34 cellular contexts compared by ENCODE assay signal in the genomic region with DNA sequence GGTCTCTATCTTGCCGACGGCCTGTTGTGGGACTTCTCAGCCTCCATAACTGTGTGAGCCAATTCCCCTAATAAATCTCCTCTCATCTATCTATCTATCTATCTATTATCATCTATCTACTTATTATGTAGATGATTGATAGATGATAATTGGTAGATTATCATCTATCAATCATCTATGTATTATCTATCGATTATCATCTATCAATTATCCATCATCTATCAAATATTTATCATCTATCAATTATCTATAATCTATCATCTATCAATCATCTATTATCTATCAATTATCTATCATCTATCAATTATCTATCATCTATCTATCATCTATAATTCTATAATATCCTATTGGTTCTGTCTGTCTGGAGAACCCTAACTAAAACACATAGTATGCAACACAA. TPM values are rescaled to one million over a fixed set of nuclear protein-coding genes. Genes with fewer than 3 reads are reported as not detected.
"Had no signal": no experiment of that assay in that cellular context is flagged by ENCODE, and none has a peak within 500 bp of the region (broad histone marks: within the 10 kb centered on the region; RNA-seq: fewer than 3 reads in every experiment).

No MANE protein-coding gene starts in this region.

- H3K27me3 ChIP-seq: adrenal gland, ascending aorta, body of pancreas, brain microvascular endothelial cell, breast epithelium, cardiac muscle cell had no signal

- FAIRE-seq: bronchial epithelial cell had no signal

- DNase-seq: activated effector memory CD4-positive, alpha-beta T cell treated with anti-CD3 and anti-CD28 coated beads, Interleukin-2, amount 50 U/mL, for 16 hours; activated effector memory CD4-positive, alpha-beta T cell treated with Interleukin-2 at 50 U/mL for 16 hours; activated gamma-delta T cell; activated gamma-delta T cell treated with Interleukin-2 at 50 U/mL for 16 hours; activated naive CD4-positive, alpha-beta T cell; activated naive CD4-positive, alpha-beta T cell treated with anti-CD3 and anti-CD28 coated beads for 36 hours; activated naive CD4-positive, alpha-beta T cell treated with anti-CD3 and anti-CD28 coated beads, Interleukin-2, amount 10 ng/mL, durations not matched to agents 7 days and 5 days; activated naive CD4-positive, alpha-beta T cell treated with anti-CD3 and anti-CD28 coated beads, Interleukin-2, amount 50 U/mL, for 16 hours; activated naive CD4-positive, alpha-beta T cell treated with Interleukin-2 at 50 U/mL for 16 hours; activated naive CD8-positive, alpha-beta T cell treated with anti-CD3 and anti-CD28 coated beads for 36 hours; activated naive CD8-positive, alpha-beta T cell treated with anti-CD3 and anti-CD28 coated beads, Interleukin-2, amount 10 ng/mL, durations not matched to agents 7 days and 5 days; activated naive CD8-positive, alpha-beta T cell treated with anti-CD3 and anti-CD28 coated beads, Interleukin-2, amount 50 U/mL, for 24 hours; activated T-cell treated with anti-CD3 and anti-CD28 coated beads, Interleukin-2, amount 50 U/mL, for 1 hour; activated T-cell treated with anti-CD3 and anti-CD28 coated beads, Interleukin-2, amount 50 U/mL, for 24 hours; activated T-cell treated with anti-CD3 and anti-CD28 coated beads, Interleukin-2, amount 50 U/mL, for 4 hours; activated T-cell treated with anti-CD3 and anti-CD28 coated beads, Interleukin-2, amount 50 U/mL, for 48 hours; activated T-cell treated with anti-CD3 and anti-CD28 coated beads, Interleukin-2, amount 50 U/mL, for 72 hours; adrenal gland; amniotic stem cell; amygdala; anterior cingulate cortex; aorta; body of pancreas; brain microvascular endothelial cell; caudate nucleus; central memory CD4-positive, alpha-beta T cell; cerebellar nuclear complex had no signal

- H3K36me3 ChIP-seq: adrenal gland, ascending aorta, brain microvascular endothelial cell, breast epithelium, cardiac muscle cell had no signal

- H3K4me3 ChIP-seq: adrenal gland, ascending aorta, body of pancreas, breast epithelium, cardiac muscle cell had no signal

- H3K9me3 ChIP-seq: adrenal gland, ascending aorta, body of pancreas had no signal

- H3K4me1 ChIP-seq: adrenal gland, ascending aorta, body of pancreas, breast epithelium had no signal

- H3K27ac ChIP-seq: adrenal gland, ascending aorta, body of pancreas, brain microvascular endothelial cell, breast epithelium, cardiac muscle cell had no signal

- ATAC-seq: activated naive CD4-positive, alpha-beta T cell treated with anti-CD3 and anti-CD28 coated beads, Interleukin-2, amount 50 U/mL, for 72 hours; activated naive CD8-positive, alpha-beta T cell treated with anti-CD3 and anti-CD28 coated beads, Interleukin-2, amount 50 U/mL, for 24 hours; activated T-cell treated with anti-CD3 and anti-CD28 coated beads, Interleukin-2, amount 50 U/mL, for 4 hours; activated T-cell treated with anti-CD3 and anti-CD28 coated beads, Interleukin-2, amount 50 U/mL, for 72 hours; activated T-helper 17 cell treated with anti-CD3 and anti-CD28 coated beads, Interleukin-2, amount 50 U/mL, for 72 hours; body of pancreas had no signal

RNA-seq across cellular contexts. Expression of a gene that starts 33.5 kb away (rescaled TPM):
- total RNA-seq: bronchial epithelial cell, chondrocyte had no signal
